In genomic region chr7:1812693-1813393, GRCh38 we compare ENCODE assay signal across 11 cellular contexts.
DNase-seq lines count a peak whose midpoint lies in the region; ATAC-seq and TF ChIP-seq lines count a peak whose summit lies in the region.
"Had no signal": no experiment of that assay in that cellular context is flagged by ENCODE, and none has a peak within 500 bp of the region (broad histone marks: within the 10 kb centered on the region; RNA-seq: fewer than 3 reads in every experiment).

No MANE protein-coding gene starts in this region.

- H3K4me2 ChIP-seq in SK-N-SH, result no peak overlapping the region

- WGBS in SK-N-SH (ENCODE audit: low lambda C conversion rate), result 71% methylated on average over 29 of the region's 29 CpGs

- H3K4me3 Mint-ChIP-seq in activated naive CD4-positive, alpha-beta T cell treated with anti-CD3 and anti-CD28 coated beads, Interleukin-2, amount 10 ng/mL, durations not matched to agents 7 days and 5 days, result no peak overlapping the region
- H3K4me3 Mint-ChIP-seq: activated naive CD8-positive, alpha-beta T cell treated with anti-CD3 and anti-CD28 coated beads for 36 hours had no signal

- POLR2A ChIA-PET in SK-N-SH (lab: Yijun Ruan, JAX), result interaction anchor here (0.6 kb wide), 1 partner anchor 78 kb away, joined by 3 read pairs; no protein-coding TSS in a partner anchor

- no peak for TF ChIP-seq CTCF in SK-N-SH (IDR thresholded peaks at IDR 0.05)

- H3K4me3 ChIP-seq in SK-N-SH (ENCODE audit: low read depth in 2 of 2, low read length in 1 of 2), result no peak overlapping the region
- H3K4me3 ChIP-seq: skin epidermis had no signal

- DNase-seq in SK-N-SH (peak; percentile 95), SK-N-DZ (ENCODE audit: low spot score) (peak; percentile 95), iPS-NIHi7 (ENCODE audit: extremely low spot score) (peak; percentile 65), ureter (ENCODE audit: low spot score) (peak; percentile 34)
- no peak for DNase-seq in activated naive CD4-positive, alpha-beta T cell treated with anti-CD3 and anti-CD28 coated beads, Interleukin-2, amount 10 ng/mL, durations not matched to agents 7 days and 5 days
- no peak for DNase-seq in activated CD4-positive, alpha-beta T cell treated with anti-CD3 and anti-CD28 coated beads, Interleukin-2, amount 50 U/mL, for 48 hours
- DNase-seq: activated naive CD8-positive, alpha-beta T cell treated with anti-CD3 and anti-CD28 coated beads for 36 hours; cortex of kidney had no signal

- no peaks in the 10 kb centered on the region for H4K20me1 ChIP-seq in SK-N-SH (ENCODE audit: insufficient read depth)

- H3K4me1 ChIP-seq in SK-N-SH (ENCODE audit: control insufficient read depth in 1 of 2, insufficient read depth in 2 of 2, low read depth in 1 of 2, low read length in 1 of 2), result peaks cover 0 to 51% of the 10 kb centered on the region in 2 experiments; a peak in 1 of 4 replicates

- TF ChIP-seq EP300 in SK-N-SH (IDR thresholded peaks at IDR 0.05; ENCODE audit: borderline replicate concordance in 1 of 2, low read depth in 1 of 2, low read length in 1 of 2), result no peak

- H3K27ac ChIP-seq in SK-N-SH (ENCODE audit: low read depth in 2 of 2, low read length in 1 of 2), result peak overlapping the region in 1 of 2 experiments; percentile 77; a peak in 2 of 4 replicates

- no peaks in the 10 kb centered on the region for H3K36me3 ChIP-seq in SK-N-SH (replicated peaks in 1 of 2; ENCODE audit: control insufficient read depth in 1 of 2, insufficient read depth in 2 of 2, low read length in 1 of 2)

- no peak for TF ChIP-seq RAD21 in SK-N-SH (IDR thresholded peaks at IDR 0.05; ENCODE audit: low read length)

- no peaks in the 10 kb centered on the region for H3K4me1 Mint-ChIP-seq in activated naive CD4-positive, alpha-beta T cell treated with anti-CD3 and anti-CD28 coated beads, Interleukin-2, amount 10 ng/mL, durations not matched to agents 7 days and 5 days
- H3K4me1 Mint-ChIP-seq: activated naive CD8-positive, alpha-beta T cell treated with anti-CD3 and anti-CD28 coated beads for 36 hours had no signal

- no peaks in the 10 kb centered on the region for H3K9me3 ChIP-seq in SK-N-SH

- H3K27ac Mint-ChIP-seq in activated naive CD4-positive, alpha-beta T cell treated with anti-CD3 and anti-CD28 coated beads, Interleukin-2, amount 10 ng/mL, durations not matched to agents 7 days and 5 days, result no peak overlapping the region
- H3K27ac Mint-ChIP-seq: activated naive CD8-positive, alpha-beta T cell treated with anti-CD3 and anti-CD28 coated beads for 36 hours had no signal

- no peaks in the 10 kb centered on the region for H3K9me3 Mint-ChIP-seq in activated naive CD4-positive, alpha-beta T cell treated with anti-CD3 and anti-CD28 coated beads, Interleukin-2, amount 10 ng/mL, durations not matched to agents 7 days and 5 days
- H3K9me3 Mint-ChIP-seq: activated naive CD8-positive, alpha-beta T cell treated with anti-CD3 and anti-CD28 coated beads for 36 hours had no signal

- no peak overlapping the region for H2AFZ ChIP-seq in SK-N-SH (ENCODE audit: low read depth)

- peaks cover 3% of the 10 kb centered on the region for H3K27me3 Mint-ChIP-seq in activated naive CD4-positive, alpha-beta T cell treated with anti-CD3 and anti-CD28 coated beads, Interleukin-2, amount 10 ng/mL, durations not matched to agents 7 days and 5 days
- H3K27me3 Mint-ChIP-seq: activated naive CD8-positive, alpha-beta T cell treated with anti-CD3 and anti-CD28 coated beads for 36 hours had no signal

- H3F3A ChIP-seq in SK-N-SH (replicated peaks; ENCODE audit: insufficient read depth), result no peaks in the 10 kb centered on the region

- no peaks in the 10 kb centered on the region for H3K27me3 ChIP-seq in SK-N-SH (ENCODE audit: insufficient read depth)

- no peaks in the 10 kb centered on the region for H3K9me2 ChIP-seq in SK-N-SH

- CTCF ChIA-PET in SK-N-SH (lab: Yijun Ruan, JAX), result interaction anchor here (0.6 to 2.1 kb wide), 38 partner anchors 11 to 535 kb away, joined by 3 to 12 read pairs (median 3); no protein-coding TSS in a partner anchor
- CTCF ChIA-PET in activated naive CD4-positive, alpha-beta T cell treated with anti-CD3 and anti-CD28 coated beads, Interleukin-2, amount 10 ng/mL, durations not matched to agents 7 days and 5 days (lab: Charles Lee), result no interaction called here

- ATAC-seq in SK-N-SH treated with all-trans-retinoic acid at 6 μM for 48 hours (no peak), HG02885 (IDR thresholded peaks at IDR 0.05; ENCODE audit: poor library complexity, unreplicated experiment) (no peak)

- no peaks in the 10 kb centered on the region for H3K79me2 ChIP-seq in SK-N-SH (ENCODE audit: insufficient read depth)

- peaks cover 2% of the 10 kb centered on the region for H3K36me3 Mint-ChIP-seq in activated naive CD4-positive, alpha-beta T cell treated with anti-CD3 and anti-CD28 coated beads, Interleukin-2, amount 10 ng/mL, durations not matched to agents 7 days and 5 days
- H3K36me3 Mint-ChIP-seq: activated naive CD8-positive, alpha-beta T cell treated with anti-CD3 and anti-CD28 coated beads for 36 hours had no signal

- H3K9ac ChIP-seq in SK-N-SH, result no peak overlapping the region

TF ChIP-seq in SK-N-SH, 30 proteins besides CTCF, POLR2A, EP300 and RAD21:
- TF ChIP-seq USF2 (IDR thresholded peaks at IDR 0.05; ENCODE audit: borderline replicate concordance, low read depth, low read length) (no peak), RXRA (IDR thresholded peaks at IDR 0.05; ENCODE audit: borderline replicate concordance, low read depth) (no peak), GATA2 (CRISPR knock-in tag; IDR thresholded peaks at IDR 0.05) (peak; percentile 58; the same call in 1 of the 2 replicates)

TF ChIP-seq in SK-N-SH treated with all-trans-retinoic acid at 6 μM for 48 hours, 23 proteins besides CTCF, POLR2A, EP300 and RAD21 (continues in another document):
- TF ChIP-seq ZC3H10 (CRISPR knock-in tag; IDR thresholded peaks at IDR 0.05), result no peak
- TF ChIP-seq POU6F1 (CRISPR knock-in tag; IDR thresholded peaks at IDR 0.05; ENCODE audit: borderline replicate concordance, low read depth), result no peak
- TF ChIP-seq OSR1 (CRISPR knock-in tag; IDR thresholded peaks at IDR 0.05), result no peak
- TF ChIP-seq TSHZ2 (CRISPR knock-in tag; IDR thresholded peaks at IDR 0.05), result no peak
- TF ChIP-seq SNAI2 (CRISPR knock-in tag; IDR thresholded peaks at IDR 0.05), result no peak
- TF ChIP-seq PPARA (CRISPR knock-in tag; IDR thresholded peaks at IDR 0.05; ENCODE audit: borderline replicate concordance), result no peak
- TF ChIP-seq TCF4 (CRISPR knock-in tag; IDR thresholded peaks at IDR 0.05; ENCODE audit: borderline replicate concordance), result no peak
- no peak for TF ChIP-seq PATZ1 (CRISPR knock-in tag; IDR thresholded peaks at IDR 0.05; ENCODE audit: borderline replicate concordance)
- no peak for TF ChIP-seq GLIS3 (CRISPR knock-in tag; IDR thresholded peaks at IDR 0.05)
- no peak for TF ChIP-seq RARB (CRISPR knock-in tag; IDR thresholded peaks at IDR 0.05)

Comparison
In these comparisons a context has a peak if more than half of its experiments do, and no peak if none do; other contexts are left out.
1. DNase-seq: peak in SK-N-SH (single experiment), SK-N-DZ (single experiment), iPS-NIHi7 (single experiment) and ureter (single experiment); none in activated naive CD4-positive, alpha-beta T cell treated with anti-CD3 and anti-CD28 coated beads, Interleukin-2, amount 10 ng/mL, durations not matched to agents 7 days and 5 days (single experiment) and activated CD4-positive, alpha-beta T cell treated with anti-CD3 and anti-CD28 coated beads, Interleukin-2, amount 50 U/mL, for 48 hours (0 of 2).